In genomic region chr1:74729741-74730478, GRCh38 we compare ENCODE assay signal across 11 cellular contexts. TPM values are rescaled to one million over a fixed set of nuclear protein-coding genes. Genes with fewer than 3 reads are reported as not detected.
DNase-seq lines count a peak whose midpoint lies in the region; ATAC-seq, FAIRE-seq and TF ChIP-seq lines count a peak whose summit lies in the region.
"Had no signal": no experiment of that assay in that cellular context is flagged by ENCODE, and none has a peak within 500 bp of the region (broad histone marks: within the 10 kb centered on the region; RNA-seq: fewer than 3 reads in every experiment).

No MANE protein-coding gene starts in this region.

- H2AK5ac ChIP-seq in mesendoderm (ENCODE audit: low read length): no peak overlapping the region

- H3K4me1 ChIP-seq in mesendoderm (ENCODE audit: control insufficient read depth, low read depth, low read length) (peaks cover 1% of the 10 kb centered on the region), pancreas (peaks cover 4 to 21% (median 6%) of the 10 kb centered on the region in 3 donors)
- H3K4me1 ChIP-seq in CD8-positive, alpha-beta T cell (ENCODE audit: insufficient read depth, low read length): peaks cover 18% of the 10 kb centered on the region

- H3K27ac ChIP-seq in mesendoderm (ENCODE audit: low read depth, low read length) (no peak overlapping the region), pancreas (peak overlapping the region in 1 of 4 donors; percentile 97)
- no peak overlapping the region for H3K27ac ChIP-seq in CD8-positive, alpha-beta T cell (ENCODE audit: low read depth, low read length)

- no peak overlapping the region for H4K5ac ChIP-seq in mesendoderm (ENCODE audit: low read length)

- no peak overlapping the region for H3K9ac ChIP-seq in mesendoderm (ENCODE audit: low read length)

- no peak overlapping the region for H3K23ac ChIP-seq in mesendoderm (ENCODE audit: low read length)

- peaks cover 7% of the 10 kb centered on the region for H3K79me2 ChIP-seq in mesendoderm (ENCODE audit: control insufficient read depth, insufficient read depth, low read length)

- H2BK5ac ChIP-seq in mesendoderm (ENCODE audit: low read length): no peak overlapping the region

- H3K36me3 Mint-ChIP-seq in effector memory CD8-positive, alpha-beta T cell (ENCODE audit: insufficient read depth): peaks cover 17% of the 10 kb centered on the region
- H3K36me3 Mint-ChIP-seq in CD8-positive, alpha-beta T cell: peaks cover 46% of the 10 kb centered on the region

- no peaks in the 10 kb centered on the region for H3K27me3 ChIP-seq in mesendoderm (ENCODE audit: insufficient read depth, low read length, poor library complexity)
- no peaks in the 10 kb centered on the region for H3K27me3 ChIP-seq in CD8-positive, alpha-beta T cell (ENCODE audit: insufficient read depth, low read length)
- no peaks in the 10 kb centered on the region for H3K27me3 ChIP-seq in pancreas

- no peak overlapping the region for H3K4me2 ChIP-seq in mesendoderm (ENCODE audit: low read length)

- no peak overlapping the region for H3K18ac ChIP-seq in mesendoderm (ENCODE audit: low read length)

- POLR2A ChIA-PET in CD8-positive, alpha-beta T cell (lab: Charles Lee): no interaction called here

- no peak overlapping the region for H2BK120ac ChIP-seq in mesendoderm (ENCODE audit: low read depth, low read length)

- H3K36me3 ChIP-seq in mesendoderm (ENCODE audit: control insufficient read depth, insufficient read depth, low read length) (no peaks in the 10 kb centered on the region), pancreas (peaks cover 0 to 6% (median 0%) of the 10 kb centered on the region in 3 donors)
- H3K36me3 ChIP-seq in CD8-positive, alpha-beta T cell (ENCODE audit: insufficient read depth, low read length): no peaks in the 10 kb centered on the region

- no peak overlapping the region for H3K4ac ChIP-seq in mesendoderm (ENCODE audit: low read depth, low read length)

- intact Hi-C loops in CD8-positive, alpha-beta T cell (cut with DNase I, micrococcal nuclease): loop anchor here in 1 of 2 experiments (5.0 kb wide), 1 partner anchor 1057 kb away; the partner anchor contains the start of gene RABGGTB
- intact Hi-C loops in pancreas (cut with DNase I): no loop called here

- H3K9me3 ChIP-seq in CD8-positive, alpha-beta T cell (ENCODE audit: low read length): no peaks in the 10 kb centered on the region
- H3K9me3 ChIP-seq in pancreas: no peaks in the 10 kb centered on the region

- FAIRE-seq in pancreas (lab: Jason Lieb, UNC): no peak

- DNase-seq in ELR (ENCODE audit: low read depth) (peak; percentile 80), M059J (ENCODE audit: low read depth) (peak; percentile 84), mesendoderm (peak; percentile 89), pancreas (no peak)
- no peak for DNase-seq in effector memory CD8-positive, alpha-beta T cell
- no peak for DNase-seq in CD8-positive, alpha-beta T cell
- DNase-seq: NK-92 treated with Interleukin-12 subunit alpha and Interleukin-12 subunit beta, amount 100 ng/mL, for 24 hours had no signal

- no peak overlapping the region for H2BK15ac ChIP-seq in mesendoderm (replicated peaks; ENCODE audit: low read depth)

- no peak for TF ChIP-seq CTCF in CD8-positive, alpha-beta T cell (IDR thresholded peaks at IDR 0.05)
- no peak for TF ChIP-seq CTCF in pancreas (IDR thresholded peaks at IDR 0.05)

- ATAC-seq in effector memory CD8-positive, alpha-beta T cell (replicated peaks): no peak
- ATAC-seq in GM21360 (IDR thresholded peaks at IDR 0.05; ENCODE audit: unreplicated experiment) (no peak), GM19023 (IDR thresholded peaks at IDR 0.05; ENCODE audit: unreplicated experiment) (no peak), pancreas (no peak)
- no peak for ATAC-seq in CD8-positive, alpha-beta T cell

- no peak overlapping the region for H4K8ac ChIP-seq in mesendoderm (ENCODE audit: low read depth, low read length)

- CTCF ChIA-PET in CD8-positive, alpha-beta T cell (lab: Charles Lee): no interaction called here

- no peaks in the 10 kb centered on the region for H3K27me3 Mint-ChIP-seq in effector memory CD8-positive, alpha-beta T cell
- no peaks in the 10 kb centered on the region for H3K27me3 Mint-ChIP-seq in CD8-positive, alpha-beta T cell (ENCODE audit: low read depth)

- H3K4me3 ChIP-seq in mesendoderm (ENCODE audit: low read length) (no peak overlapping the region), pancreas (peak overlapping the region in 1 of 4 donors; percentile 66)
- no peak overlapping the region for H3K4me3 ChIP-seq in CD8-positive, alpha-beta T cell (ENCODE audit: low read depth, low read length)

- H3K4me1 Mint-ChIP-seq in effector memory CD8-positive, alpha-beta T cell (ENCODE audit: low read depth in 2 of 2): peaks cover 19 to 42% of the 10 kb centered on the region in 2 donors
- H3K4me1 Mint-ChIP-seq in CD8-positive, alpha-beta T cell (ENCODE audit: low read depth): peaks cover 25% of the 10 kb centered on the region

- no peaks in the 10 kb centered on the region for H3K79me1 ChIP-seq in mesendoderm (ENCODE audit: low read length)

- H3K27ac Mint-ChIP-seq in effector memory CD8-positive, alpha-beta T cell: peak overlapping the region; percentile 61 to 72
- no peak overlapping the region for H3K27ac Mint-ChIP-seq in CD8-positive, alpha-beta T cell
- H3K27ac Mint-ChIP-seq: activated naive CD4-positive, alpha-beta T cell treated with anti-CD3 and anti-CD28 coated beads, Interleukin-2, amount 50 U/mL, for 72 hours had no signal

- 100% methylated on average over 1 of the region's 6 CpGs for WGBS in mesendoderm (ENCODE audit: extremely low coverage, insufficient coverage, low lambda C conversion rate)
- WGBS in pancreas, 2 donors: 66 to 75% methylated on average over 6 of the region's 6 CpGs

- H3K56ac ChIP-seq in mesendoderm (ENCODE audit: low read length): no peak overlapping the region

- H3K9me3 Mint-ChIP-seq in effector memory CD8-positive, alpha-beta T cell: no peaks in the 10 kb centered on the region
- peaks cover 12% of the 10 kb centered on the region for H3K9me3 Mint-ChIP-seq in CD8-positive, alpha-beta T cell

- H3K4me3 Mint-ChIP-seq in effector memory CD8-positive, alpha-beta T cell: peak overlapping the region in 1 of 2 donors; percentile 1
- no peak overlapping the region for H3K4me3 Mint-ChIP-seq in CD8-positive, alpha-beta T cell
- H3K4me3 Mint-ChIP-seq: neural crest cell had no signal

RNA-seq across cellular contexts. Expression of gene CRYZ, which starts 2.9 kb away (rescaled TPM):
- total RNA-seq in M059J (2014; rRNA removed; shearing (Covaris generic)): 58.6 and 72.8 TPM in 2 replicates
- 25.2 TPM for polyA plus RNA-seq in mesendoderm (2013, experiment 1 of 2)
- polyA plus RNA-seq in mesendoderm (2013, experiment 2 of 2): 26.6 TPM
- total RNA-seq in CD8-positive, alpha-beta T cell: 1 to 10 TPM in 1 of 2 experiments, under 1 TPM in 1; 0.90 to 1.4 TPM
- total RNA-seq in pancreas: 10 to 100 TPM; 39.3 to 65.5 (median 54.9) TPM
- 10 to 100 TPM; 38.3 to 71.6 TPM for polyA plus RNA-seq in pancreas

RNA-seq across cellular contexts. Expression of gene TYW3, which starts 3.0 kb away (rescaled TPM):
- total RNA-seq in M059J (2014; rRNA removed; shearing (Covaris generic)): 11.3 and 17.1 TPM in 2 replicates
- 53.5 TPM for polyA plus RNA-seq in mesendoderm (2013, experiment 1 of 2)
- 51.6 TPM for polyA plus RNA-seq in mesendoderm (2013, experiment 2 of 2)
- total RNA-seq in CD8-positive, alpha-beta T cell: 10 to 100 TPM; 10.9 to 12.3 TPM
- total RNA-seq in pancreas: 10 to 100 TPM in 1 of 6 donors, 1 to 10 TPM in 5; 5.0 to 10.3 (median 8.1) TPM
- 10 to 100 TPM in 1 of 2 donors, 1 to 10 TPM in 1; 9.4 to 12.4 TPM for polyA plus RNA-seq in pancreas

RNA-seq across cellular contexts. Expression of gene ERICH3, which starts 56.3 kb away (rescaled TPM):
- not detected in 2 replicates for total RNA-seq in M059J (2014; rRNA removed; shearing (Covaris generic))
- polyA plus RNA-seq in mesendoderm (2013, experiment 1 of 2): not detected
- polyA plus RNA-seq in mesendoderm (2013, experiment 2 of 2): not detected
- total RNA-seq in CD8-positive, alpha-beta T cell: not detected
- total RNA-seq in pancreas: under 1 TPM; under 0.01 to 0.29 (median 0.08) TPM
- under 1 TPM; 0.42 to 0.68 TPM for polyA plus RNA-seq in pancreas
- total RNA-seq: activated naive CD4-positive, alpha-beta T cell treated with anti-CD3 and anti-CD28 coated beads, Interleukin-2, amount 50 U/mL, for 72 hours; neural crest cell had no signal

Comparison
In these comparisons a context has a peak if more than half of its experiments do, and no peak if none do; other contexts are left out.
1. DNase-seq: peak in ELR (single experiment), M059J (single experiment) and mesendoderm (single experiment); none in effector memory CD8-positive, alpha-beta T cell (0 of 3), CD8-positive, alpha-beta T cell (0 of 7) and pancreas (0 of 6).
2. RNA of gene CRYZ, which starts 2.9 kb away (total RNA-seq): 58.6 to 72.8 TPM in M059J and 39.3 to 65.5 TPM in pancreas; 0.90 to 1.4 TPM in CD8-positive, alpha-beta T cell; every median in the first group is over 10 times any median in the second.